ENCODE assay signal across 8 cellular contexts in the genomic region with DNA sequence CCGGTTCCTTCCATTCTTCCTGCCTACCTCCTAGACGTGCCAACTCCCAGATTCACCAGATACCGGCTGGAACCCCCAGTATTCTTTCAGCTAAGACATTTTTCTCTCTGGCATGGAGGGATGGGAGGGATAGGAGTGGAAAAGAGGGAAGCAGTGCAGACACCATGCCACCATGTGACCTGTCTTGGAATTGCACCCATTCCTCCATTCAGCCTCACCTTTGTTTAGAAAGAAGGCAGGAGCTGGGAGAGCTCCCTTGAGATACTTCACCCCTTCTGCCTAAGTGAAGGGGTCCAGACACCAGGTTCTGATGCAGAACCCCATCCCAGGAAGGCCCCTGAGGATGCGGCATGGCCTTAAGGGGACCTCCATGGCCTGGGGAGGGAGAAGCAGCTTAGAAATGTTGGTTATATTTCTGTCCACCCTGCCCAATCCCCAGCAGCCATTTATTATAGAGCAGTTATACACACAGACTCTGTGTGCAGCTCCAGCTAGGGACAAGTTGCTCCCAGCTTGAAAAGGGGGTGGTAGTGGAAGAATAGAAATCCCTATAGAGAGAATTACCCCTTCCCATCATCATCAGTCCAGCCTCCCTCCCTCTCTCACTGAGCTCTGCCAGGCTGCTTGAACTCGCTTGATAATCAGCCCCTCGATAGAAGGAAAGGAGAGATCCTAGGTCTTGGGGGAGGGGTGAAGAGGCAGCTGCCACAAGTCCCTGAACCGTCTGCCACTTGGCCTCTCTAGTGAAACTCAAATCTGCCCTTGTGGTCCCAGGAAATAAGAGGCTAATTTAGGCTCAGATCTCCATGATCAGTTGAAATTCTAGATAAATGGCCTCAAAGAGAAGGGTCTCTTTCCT. TPM values are rescaled to one million over a fixed set of nuclear protein-coding genes. Genes with fewer than 3 reads are reported as not detected.
DNase-seq lines count a peak whose midpoint lies in the region; ATAC-seq and TF ChIP-seq lines count a peak whose summit lies in the region.

No MANE protein-coding gene starts in this region.

- TF ChIP-seq POLR2A in suprapubic skin (IDR thresholded peaks at IDR 0.05): no peak

- TF ChIP-seq CTCF in kidney epithelial cell (IDR thresholded peaks at IDR 0.05; ENCODE audit: insufficient read depth, low read length, poor library complexity, severe bottlenecking) (peak; percentile 76), suprapubic skin (IDR thresholded peaks at IDR 0.05) (peak in 1 of 2 donors; percentile 51)

- no peaks in the 10 kb centered on the region for H3K36me3 Mint-ChIP-seq in activated CD8-positive, alpha-beta memory T cell treated with anti-CD3 and anti-CD28 coated beads, Interleukin-2, amount 10 ng/mL, durations not matched to agents 7 days and 5 days

- no peak overlapping the region for H3K4me3 ChIP-seq in kidney epithelial cell (ENCODE audit: low read depth, low read length)
- H3K4me3 ChIP-seq in suprapubic skin: no peak overlapping the region

- H3K27me3 ChIP-seq in kidney epithelial cell (ENCODE audit: control insufficient read depth, insufficient read depth, low read length) (no peaks in the 10 kb centered on the region), suprapubic skin (no peaks in the 10 kb centered on the region)

- CTCF ChIA-PET in activated CD8-positive, alpha-beta memory T cell treated with anti-CD3 and anti-CD28 coated beads, Interleukin-2, amount 10 ng/mL, durations not matched to agents 7 days and 5 days (lab: Charles Lee): interaction anchor here (1.1 to 2.9 kb wide), 7 partner anchors 10 to 109 kb away, joined by 3 to 16 read pairs (median 5); no protein-coding TSS in a partner anchor

- peak; percentile 29 for DNase-seq in activated CD8-positive, alpha-beta memory T cell treated with anti-CD3 and anti-CD28 coated beads, Interleukin-2, amount 50 U/mL, for 48 hours
- no peak for DNase-seq in activated CD8-positive, alpha-beta memory T cell treated with anti-CD3 and anti-CD28 coated beads, Interleukin-2, amount 10 ng/mL, durations not matched to agents 7 days and 5 days
- DNase-seq in NCI-H2029 (lab: John Stamatoyannopoulos, UW) (peak; percentile 55), astrocyte of the hippocampus (ENCODE audit: low read depth, low spot score) (peak; percentile 77), kidney epithelial cell (ENCODE audit: low read depth) (no peak), suprapubic skin (ENCODE audit: low spot score in 2 of 2) (peak in 1 of 2 donors; percentile 49), NCI-H128 (lab: John Stamatoyannopoulos, UW; ENCODE audit: unreplicated experiment) (no peak)
- no peak for DNase-seq in stimulated activated CD4-positive, alpha-beta T cell treated with anti-CD3 and anti-CD28 coated beads, Interleukin-1b, Interleukin-23, amount 100 ng/mL, for 48 hours

- H3K4me1 ChIP-seq in suprapubic skin: peaks cover 64% of the 10 kb centered on the region

- H3K4me1 Mint-ChIP-seq in activated CD8-positive, alpha-beta memory T cell treated with anti-CD3 and anti-CD28 coated beads, Interleukin-2, amount 10 ng/mL, durations not matched to agents 7 days and 5 days: peaks cover 14% of the 10 kb centered on the region

- H3K4me3 Mint-ChIP-seq in activated CD8-positive, alpha-beta memory T cell treated with anti-CD3 and anti-CD28 coated beads, Interleukin-2, amount 10 ng/mL, durations not matched to agents 7 days and 5 days: no peak overlapping the region

- H3K36me3 ChIP-seq in kidney epithelial cell (ENCODE audit: control insufficient read depth, insufficient read depth, low read length) (peaks cover 5% of the 10 kb centered on the region), suprapubic skin (peaks cover 11% of the 10 kb centered on the region)

- 47% methylated on average over 7 of the region's 7 CpGs for WGBS in suprapubic skin

- H3K9me3 Mint-ChIP-seq in activated CD8-positive, alpha-beta memory T cell treated with anti-CD3 and anti-CD28 coated beads, Interleukin-2, amount 10 ng/mL, durations not matched to agents 7 days and 5 days (ENCODE audit: low read depth): no peaks in the 10 kb centered on the region

- peak overlapping the region; percentile 75 for H3K27ac ChIP-seq in suprapubic skin

- TF ChIP-seq EP300 in suprapubic skin (IDR thresholded peaks at IDR 0.05): no peak

- H3K27ac Mint-ChIP-seq in activated CD8-positive, alpha-beta memory T cell treated with anti-CD3 and anti-CD28 coated beads, Interleukin-2, amount 10 ng/mL, durations not matched to agents 7 days and 5 days: no peak overlapping the region

- H3K9me3 ChIP-seq in suprapubic skin: no peaks in the 10 kb centered on the region

- H3K27me3 Mint-ChIP-seq in activated CD8-positive, alpha-beta memory T cell treated with anti-CD3 and anti-CD28 coated beads, Interleukin-2, amount 10 ng/mL, durations not matched to agents 7 days and 5 days: no peaks in the 10 kb centered on the region

- ATAC-seq in activated CD8-positive, alpha-beta memory T cell treated with anti-CD3 and anti-CD28 coated beads, Interleukin-2, amount 10 ng/mL, durations not matched to agents 7 days and 5 days: no peak

RNA-seq across cellular contexts. Expression of gene DNAJB5, which starts 5.1 kb away (rescaled TPM):
- total RNA-seq in activated CD8-positive, alpha-beta memory T cell treated with anti-CD3 and anti-CD28 coated beads, Interleukin-2, amount 10 ng/mL, durations not matched to agents 7 days and 5 days: 1 to 10 TPM; 5.2 to 5.5 TPM
- total RNA-seq in kidney epithelial cell (24.8 and 25.5 TPM in 2 replicates), suprapubic skin (1 to 10 TPM in 3 of 4 donors, under 1 TPM in 1; 0.98 to 4.7 (median 1.6) TPM)

RNA-seq across cellular contexts. Expression of gene PHF24, which starts 36.6 kb away (rescaled TPM):
- total RNA-seq in activated CD8-positive, alpha-beta memory T cell treated with anti-CD3 and anti-CD28 coated beads, Interleukin-2, amount 10 ng/mL, durations not matched to agents 7 days and 5 days: not detected
- total RNA-seq in kidney epithelial cell: 0.07 and 0.58 TPM in 2 replicates
- 1 to 10 TPM in 2 of 4 donors, under 1 TPM in 2; 0.26 to 4.2 (median 1.2) TPM for total RNA-seq in suprapubic skin

Comparison
In these comparisons a context has a peak if more than half of its experiments do, and no peak if none do; other contexts are left out.
1. DNase-seq: peak in activated CD8-positive, alpha-beta memory T cell treated with anti-CD3 and anti-CD28 coated beads, Interleukin-2, amount 50 U/mL, for 48 hours (single experiment), NCI-H2029 (single experiment) and astrocyte of the hippocampus (single experiment); none in activated CD8-positive, alpha-beta memory T cell treated with anti-CD3 and anti-CD28 coated beads, Interleukin-2, amount 10 ng/mL, durations not matched to agents 7 days and 5 days (single experiment), kidney epithelial cell (single experiment), stimulated activated CD4-positive, alpha-beta T cell treated with anti-CD3 and anti-CD28 coated beads, Interleukin-1b, Interleukin-23, amount 100 ng/mL, for 48 hours (single experiment) and NCI-H128 (single experiment).